ENCODE assay signal across 8 cellular contexts in the genomic region with DNA sequence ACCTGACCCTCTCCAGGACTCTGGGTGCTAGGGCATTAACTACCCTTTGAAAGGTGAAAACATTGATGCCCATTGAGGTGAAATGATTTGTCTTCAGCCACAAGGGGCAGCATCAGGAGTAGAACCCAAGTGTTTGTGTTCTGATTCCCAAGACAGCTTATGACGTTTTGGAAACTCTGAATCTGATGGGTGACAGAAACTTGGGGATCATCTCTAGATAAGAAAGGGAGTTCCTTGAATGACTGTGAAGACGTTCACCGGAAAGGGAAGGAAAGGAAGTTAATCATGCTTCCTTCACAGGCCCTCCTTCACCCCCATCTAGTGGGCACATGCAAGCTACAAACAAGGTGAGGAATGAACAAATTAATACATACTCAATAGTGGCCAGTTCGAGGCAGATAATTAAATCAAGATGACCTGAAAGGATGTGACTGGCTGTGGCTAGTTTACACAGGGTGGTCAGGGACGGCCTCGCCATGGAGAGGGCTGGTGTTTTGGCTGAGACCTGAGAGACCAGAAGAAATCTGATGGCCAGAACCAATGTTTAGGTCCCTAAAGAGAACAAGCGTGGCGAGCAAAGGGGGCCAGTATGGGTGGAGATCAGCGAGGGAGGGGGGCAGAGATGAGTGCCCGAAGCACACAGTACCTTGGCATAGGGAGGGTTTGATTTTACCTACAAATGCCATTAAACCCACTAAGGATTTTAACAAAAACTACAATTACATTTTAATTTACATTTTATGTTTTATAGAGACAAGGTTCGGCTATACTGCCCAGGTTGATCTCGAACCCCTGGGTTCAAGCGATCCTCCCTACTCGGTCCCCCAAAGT. TPM values are rescaled to one million over a fixed set of nuclear protein-coding genes. Genes with fewer than 3 reads are reported as not detected.
DNase-seq lines count a peak whose midpoint lies in the region; ATAC-seq and TF ChIP-seq lines count a peak whose summit lies in the region.

No MANE protein-coding gene starts in this region.

- peak overlapping the region; percentile 87 for H2AFZ ChIP-seq in GM23338

- peak overlapping the region; percentile 98 for H3K27ac Mint-ChIP-seq in GM23338
- H3K27ac Mint-ChIP-seq in activated naive CD4-positive, alpha-beta T cell treated with anti-CD3 and anti-CD28 coated beads for 36 hours = peak overlapping the region; percentile 100

- TF ChIP-seq POLR2A in prostate gland (IDR thresholded peaks at IDR 0.05) = no peak

- no peaks in the 10 kb centered on the region for H3K36me3 ChIP-seq in GM23338 (ENCODE audit: insufficient read depth)
- no peaks in the 10 kb centered on the region for H3K36me3 ChIP-seq in prostate gland

- H3K9me3 ChIP-seq in prostate gland = no peaks in the 10 kb centered on the region

- H3K27me3 Mint-ChIP-seq in GM23338 (ENCODE audit: insufficient read depth, low read depth, poor library complexity) = peaks cover 8% of the 10 kb centered on the region
- no peaks in the 10 kb centered on the region for H3K27me3 Mint-ChIP-seq in activated naive CD4-positive, alpha-beta T cell treated with anti-CD3 and anti-CD28 coated beads for 36 hours (ENCODE audit: low read depth)

- H3K4me3 ChIP-seq in GM23338 = peak overlapping the region; percentile 89
- peak overlapping the region; percentile 77 for H3K4me3 ChIP-seq in prostate gland

- peak overlapping the region; percentile 88 for H3K4me2 ChIP-seq in GM23338

- WGBS in prostate gland = 44% methylated on average over 14 of the region's 14 CpGs

- H3K4me3 Mint-ChIP-seq in GM23338 = peak overlapping the region; percentile 95
- peak overlapping the region; percentile 98 for H3K4me3 Mint-ChIP-seq in activated naive CD4-positive, alpha-beta T cell treated with anti-CD3 and anti-CD28 coated beads for 36 hours

- H3K9me2 ChIP-seq in GM23338 (ENCODE audit: insufficient read depth) = no peaks in the 10 kb centered on the region

- CTCF ChIA-PET in activated naive CD4-positive, alpha-beta T cell treated with anti-CD3 and anti-CD28 coated beads for 36 hours (lab: Charles Lee) = interaction anchor here (0.7 to 3.4 kb wide), 15 partner anchors 9 to 365 kb away, joined by 3 to 27 read pairs (median 4); no protein-coding TSS in a partner anchor

- H3K9me3 Mint-ChIP-seq in GM23338 = no peaks in the 10 kb centered on the region; the same call in 2 of the 3 replicates
- H3K9me3 Mint-ChIP-seq in activated naive CD4-positive, alpha-beta T cell treated with anti-CD3 and anti-CD28 coated beads for 36 hours = no peaks in the 10 kb centered on the region

- H3K79me2 ChIP-seq in GM23338 (replicated peaks; ENCODE audit: insufficient read depth) = no peaks in the 10 kb centered on the region

- DNase-seq in GM23338 (ENCODE audit: low spot score) (peak; percentile 69), RKO (ENCODE audit: low spot score) (peak; percentile 94), glomerular visceral epithelial cell (ENCODE audit: extremely low spot score) (peak; percentile 64), prostate gland (ENCODE audit: low spot score) (no peak)
- DNase-seq in activated naive CD4-positive, alpha-beta T cell treated with anti-CD3 and anti-CD28 coated beads for 36 hours = peak; percentile 75

- no peaks in the 10 kb centered on the region for H3K36me3 Mint-ChIP-seq in GM23338 (ENCODE audit: low read depth)
- peaks cover 2% of the 10 kb centered on the region for H3K36me3 Mint-ChIP-seq in activated naive CD4-positive, alpha-beta T cell treated with anti-CD3 and anti-CD28 coated beads for 36 hours (ENCODE audit: low read depth)

- H3K27ac ChIP-seq in C4-2B (peak overlapping the region; percentile 64), GM23338 (ENCODE audit: low read depth) (peak overlapping the region; percentile 95), prostate gland (peak overlapping the region; percentile 87 to 92)

- TF ChIP-seq CTCF in C4-2B (conservative IDR thresholded peaks at IDR 0.05) = peak; percentile 77
- TF ChIP-seq CTCF in GM23338 (conservative IDR thresholded peaks at IDR 0.05; ENCODE audit: low read depth in 2 of 2) = peak; percentile 56 to 86
- TF ChIP-seq CTCF in prostate gland (IDR thresholded peaks at IDR 0.05) = peak in 2 of 4 experiments; percentile 52 to 56

- H4K20me1 ChIP-seq in GM23338 (replicated peaks; ENCODE audit: insufficient read depth) = no peaks in the 10 kb centered on the region; the same call in 1 of the 2 replicates

- H3K27me3 ChIP-seq in GM23338 (ENCODE audit: insufficient read depth) (peaks cover 11% of the 10 kb centered on the region), prostate gland (replicated peaks; ENCODE audit: insufficient read depth) (no peaks in the 10 kb centered on the region)

- peaks cover 16% of the 10 kb centered on the region for H3K4me1 Mint-ChIP-seq in GM23338
- H3K4me1 Mint-ChIP-seq in activated naive CD4-positive, alpha-beta T cell treated with anti-CD3 and anti-CD28 coated beads for 36 hours (ENCODE audit: low read depth) = peaks cover 30% of the 10 kb centered on the region

- H3F3A ChIP-seq in GM23338 (replicated peaks; ENCODE audit: low read depth) = peaks cover 8% of the 10 kb centered on the region; the same call in 1 of the 2 replicates

- peak; percentile 16 for ATAC-seq in GM23338
- no peak for ATAC-seq in HG02973 (IDR thresholded peaks at IDR 0.05; ENCODE audit: unreplicated experiment)
- no peak for ATAC-seq in GM19023 (IDR thresholded peaks at IDR 0.05; ENCODE audit: unreplicated experiment)

- peaks cover 10% of the 10 kb centered on the region; the same call in 1 of the 2 replicates for H3K4me1 ChIP-seq in GM23338 (ENCODE audit: insufficient read depth)
- H3K4me1 ChIP-seq in prostate gland (replicated peaks) = no peaks in the 10 kb centered on the region

- intact Hi-C loops in activated naive CD4-positive, alpha-beta T cell treated with anti-CD3 and anti-CD28 coated beads for 36 hours (cut with micrococcal nuclease) = loop anchor here (1.0 to 10.0 kb wide), 15 partner anchors 19 to 615 kb away; a partner anchor contains a TSS
- intact Hi-C loops in prostate gland (cut with DNase I) = loop anchor here (2.0 to 5.0 kb wide), 4 partner anchors 107 to 322 kb away; no protein-coding TSS in a partner anchor

TF ChIP-seq in GM23338, 12 proteins besides CTCF, POLR2A, EP300 and RAD21:
- TF ChIP-seq ZNF331 (CRISPR knock-in tag; IDR thresholded peaks at IDR 0.05; ENCODE audit: low read depth) = no peak
- TF ChIP-seq CREB1 (CRISPR knock-in tag; IDR thresholded peaks at IDR 0.05; ENCODE audit: low read depth) = 0 out of 2 replicates have a peak, but pooled peaks have one; percentile 46

RNA-seq across cellular contexts. Expression of a gene that starts 0.9 kb away (rescaled TPM):
- total RNA-seq in GM23338 (2014; rRNA removed; shearing (Covaris generic)) = 11.3 and 11.5 TPM in 2 replicates
- polyA plus RNA-seq in GM23338 (2016; fragmentation: Nextera tagmentation; extraction: Ambion mirVana) = 3.4 and 3.5 TPM in 2 replicates
- 1 to 10 TPM; 3.5 to 3.7 TPM for total RNA-seq in activated naive CD4-positive, alpha-beta T cell treated with anti-CD3 and anti-CD28 coated beads for 36 hours
- total RNA-seq in prostate gland = 10 to 100 TPM; 19.4 to 31.0 TPM

RNA-seq across cellular contexts. Expression of a gene that starts 15.0 kb away (rescaled TPM):
- not detected in 2 replicates for total RNA-seq in GM23338 (2014; rRNA removed; shearing (Covaris generic))
- polyA plus RNA-seq in GM23338 (2016; fragmentation: Nextera tagmentation; extraction: Ambion mirVana) = 0.08 TPM in 1 of 2 replicates, not detected in the other
- total RNA-seq in activated naive CD4-positive, alpha-beta T cell treated with anti-CD3 and anti-CD28 coated beads for 36 hours = not detected
- total RNA-seq in prostate gland = under 1 TPM in 1 of 2 donors, not detected in 1; 0.91 TPM

RNA-seq across cellular contexts. Expression of a gene that starts 40.8 kb away (rescaled TPM):
- 1.7 and 2.1 TPM in 2 replicates for total RNA-seq in GM23338 (2014; rRNA removed; shearing (Covaris generic))
- 1.4 and 2.1 TPM in 2 replicates for polyA plus RNA-seq in GM23338 (2016; fragmentation: Nextera tagmentation; extraction: Ambion mirVana)
- 1 to 10 TPM; 2.6 to 2.7 TPM for total RNA-seq in activated naive CD4-positive, alpha-beta T cell treated with anti-CD3 and anti-CD28 coated beads for 36 hours
- 10 to 100 TPM in 1 of 2 donors, 1 to 10 TPM in 1; 4.7 to 11.7 TPM for total RNA-seq in prostate gland

RNA-seq across cellular contexts. Expression of a gene that starts 40.9 kb away (rescaled TPM):
- 27.0 and 37.9 TPM in 2 replicates for total RNA-seq in GM23338 (2014; rRNA removed; shearing (Covaris generic))
- 9.4 and 10.6 TPM in 2 replicates for polyA plus RNA-seq in GM23338 (2016; fragmentation: Nextera tagmentation; extraction: Ambion mirVana)
- 10 to 100 TPM; 24.3 to 26.8 TPM for total RNA-seq in activated naive CD4-positive, alpha-beta T cell treated with anti-CD3 and anti-CD28 coated beads for 36 hours
- 10 to 100 TPM; 49.6 to 64.2 TPM for total RNA-seq in prostate gland
